ENCODE assay signal across 32 cellular contexts in genomic region chr19:1818549-1819195, GRCh38.
"Had no signal": no experiment of that assay in that cellular context is flagged by ENCODE, and none has a peak within 500 bp of the region (broad histone marks: within the 10 kb centered on the region; RNA-seq: fewer than 3 reads in every experiment).

No MANE protein-coding gene starts in this region.

- H3K27me3 ChIP-seq: brain microvascular endothelial cell, MG63, SJCRH30 had no signal

- DNase-seq: activated CD4-positive, alpha-beta T cell treated with anti-CD3 and anti-CD28 coated beads, Interleukin-2, amount 10 ng/mL, durations not matched to agents 24 days and 14 days; activated CD4-positive, alpha-beta T cell treated with anti-CD3 and anti-CD28 coated beads, Interleukin-2, amount 50 U/mL, for 4 hours; activated CD8-positive, alpha-beta T cell treated with anti-CD3 and anti-CD28 coated beads for 36 hours; activated effector memory CD4-positive, alpha-beta T cell treated with anti-CD3 and anti-CD28 coated beads, Interleukin-2, amount 50 U/mL, for 16 hours; activated naive CD4-positive, alpha-beta T cell; activated naive CD4-positive, alpha-beta T cell treated with anti-CD3 and anti-CD28 coated beads, Interleukin-2, amount 50 U/mL, for 16 hours; activated naive CD8-positive, alpha-beta T cell treated with anti-CD3 and anti-CD28 coated beads for 36 hours; activated T-cell treated with anti-CD3 and anti-CD28 coated beads, Interleukin-2, amount 50 U/mL, for 1 hour; activated T-cell treated with anti-CD3 and anti-CD28 coated beads, Interleukin-2, amount 50 U/mL, for 72 hours; amniotic stem cell; aorta; brain microvascular endothelial cell; Kasumi-1; KG1; MG63; NCI-H1048; NCI-H1105 treated with DMSO at 0.1 percent for 48 hours; NCI-H1436; NCI-H1694; NCI-H1930; NCI-H2081 treated with DMSO at 0.1 percent for 48 hours; NCI-H226; NCI-H446 treated with DMSO at 0.1 percent for 48 hours; NCI-H524 treated with DMSO at 0.1 percent for 48 hours; NCI-H748 treated with DMSO at 0.1 percent for 48 hours; NK-92 treated with Interleukin-12 subunit alpha and Interleukin-12 subunit beta, amount 100 ng/mL, for 24 hours; PC-3; SHP77; SJCRH30 had no signal

- H3K4me3 ChIP-seq: MG63, SJCRH30, SK-N-MC had no signal

- ATAC-seq: activated CD8-positive, alpha-beta T cell treated with anti-CD3 and anti-CD28 coated beads for 36 hours; activated T-cell treated with anti-CD3 and anti-CD28 coated beads, Interleukin-2, amount 50 U/mL, for 72 hours; activated T-helper 17 cell treated with anti-CD3 and anti-CD28 coated beads, Interleukin-2, amount 50 U/mL, for 72 hours; PC-3 had no signal

- H3K27ac ChIP-seq: brain microvascular endothelial cell, SJCRH30, SK-N-MC had no signal

- H3K9me3 ChIP-seq: MG63, SJCRH30 had no signal

- FAIRE-seq: TTC549 had no signal
